In genomic region chr20:50327666-50328065, GRCh38 we compare ENCODE assay signal across 17 cellular contexts.
DNase-seq lines count a peak whose midpoint lies in the region; ATAC-seq, FAIRE-seq and TF ChIP-seq lines count a peak whose summit lies in the region.
"Had no signal": no experiment of that assay in that cellular context is flagged by ENCODE, and none has a peak within 500 bp of the region (broad histone marks: within the 10 kb centered on the region; RNA-seq: fewer than 3 reads in every experiment).

No MANE protein-coding gene starts in this region.

- no peak for TF ChIP-seq EP300 in A549 (IDR thresholded peaks at IDR 0.05)

- H3K4me1 ChIP-seq in A549 (peaks cover 24% of the 10 kb centered on the region), Caco-2 (peaks cover 15% of the 10 kb centered on the region; the same call in 1 of the 2 replicates), foreskin keratinocyte (no peaks in the 10 kb centered on the region), heart left ventricle (peaks cover 0 to 31% (median 0%) of the 10 kb centered on the region in 12 donors)

- TF ChIP-seq CTCF in A549 (IDR thresholded peaks at IDR 0.05) (no peak), Caco-2 (IDR thresholded peaks at IDR 0.05; ENCODE audit: insufficient read depth in 1 of 2, low read depth in 1 of 2, low read length in 1 of 2, severe bottlenecking in 1 of 2, unreplicated experiment in 1 of 2) (no peak), nephron progenitor cell (IDR thresholded peaks at IDR 0.05) (no peak), foreskin keratinocyte (conservative IDR thresholded peaks at IDR 0.05) (no peak), heart left ventricle (IDR thresholded peaks at IDR 0.05) (no peak)

- no peak overlapping the region for H3K4me3 Mint-ChIP-seq in Caco-2 (ENCODE audit: unreplicated experiment)
- H3K4me3 Mint-ChIP-seq in nephron progenitor cell: no peak overlapping the region
- no peak overlapping the region for H3K4me3 Mint-ChIP-seq in stimulated activated naive B cell treated with anti-CD40 and anti-IgM and Interleukin-4, amounts not matched to agents 10 μg/mL and 1 μg/mL and 100 μg/mL, for 72 hours
- H3K4me3 Mint-ChIP-seq in activated CD8-positive, alpha-beta memory T cell treated with anti-CD3 and anti-CD28 coated beads, Interleukin-2, amount 10 ng/mL, durations not matched to agents 7 days and 5 days: no peak overlapping the region
- H3K4me3 Mint-ChIP-seq: CD14-positive monocyte; CD4-positive, alpha-beta memory T cell; H9 had no signal

- H3K9me3 ChIP-seq in A549 (0 out of 3 replicates have a peak, but pooled peaks cover 6% of the 10 kb centered on the region), Caco-2 (no peaks in the 10 kb centered on the region), heart left ventricle (no peaks in the 10 kb centered on the region)

- no peak for TF ChIP-seq POLR2A in A549 (IDR thresholded peaks at IDR 0.05; ENCODE audit: low read length)
- no peak for TF ChIP-seq POLR2A in heart left ventricle (IDR thresholded peaks at IDR 0.05)

- CTCF ChIA-PET in A549 (lab: Yijun Ruan, JAX) (interaction anchor here (1.1 to 1.6 kb wide), 6 partner anchors 9 to 158 kb away, joined by 3 to 6 read pairs (median 3); no protein-coding TSS in a partner anchor), Caco-2 (lab: Charles Lee) (interaction anchor here (0.6 to 1.2 kb wide), 3 partner anchors 9 to 211 kb away, joined by 3 read pairs; no protein-coding TSS in a partner anchor)
- CTCF ChIA-PET in activated CD8-positive, alpha-beta memory T cell treated with anti-CD3 and anti-CD28 coated beads, Interleukin-2, amount 10 ng/mL, durations not matched to agents 7 days and 5 days (lab: Charles Lee): interaction anchor here (1.8 to 2.0 kb wide), 2 partner anchors 11 to 136 kb away, joined by 4 to 7 read pairs; no protein-coding TSS in a partner anchor

- DNase-seq in A549 (ENCODE audit: low read depth in 1 of 2, low spot score in 1 of 2) (no peak), Caco-2 (no peak), amniotic epithelial cell (ENCODE audit: low read depth) (peak; percentile 68), nephron progenitor cell (no peak), foreskin keratinocyte (no peak), heart left ventricle (no peak)
- no peak for DNase-seq in stimulated activated naive B cell treated with anti-CD40 and anti-IgM and Interleukin-4, amounts not matched to agents 10 μg/mL and 1 μg/mL and 100 μg/mL, for 72 hours
- DNase-seq in activated CD8-positive, alpha-beta memory T cell treated with anti-CD3 and anti-CD28 coated beads, Interleukin-2, amount 10 ng/mL, durations not matched to agents 7 days and 5 days: no peak
- DNase-seq: Calu3; CD4-positive, alpha-beta memory T cell; DMS79 treated with DMSO at 0.1 percent for 48 hours; GF-D8; GOT3; H9 had no signal

- FAIRE-seq in A549 (lab: Jason Lieb, UNC): no peak
- FAIRE-seq: A204.1 had no signal

- intact Hi-C loops in Caco-2 (cut with micrococcal nuclease; ENCODE audit: unreplicated experiment): no loop called here
- intact Hi-C loops in heart left ventricle (cut with DNase I): no loop called here

- H3K27me3 Mint-ChIP-seq in Caco-2 (ENCODE audit: insufficient read depth, unreplicated experiment) (no peaks in the 10 kb centered on the region), nephron progenitor cell (ENCODE audit: low read depth, poor library complexity) (peaks cover 6% of the 10 kb centered on the region)
- H3K27me3 Mint-ChIP-seq in stimulated activated naive B cell treated with anti-CD40 and anti-IgM and Interleukin-4, amounts not matched to agents 10 μg/mL and 1 μg/mL and 100 μg/mL, for 72 hours: peaks cover 39 to 49% of the 10 kb centered on the region in 2 donors
- H3K27me3 Mint-ChIP-seq in activated CD8-positive, alpha-beta memory T cell treated with anti-CD3 and anti-CD28 coated beads, Interleukin-2, amount 10 ng/mL, durations not matched to agents 7 days and 5 days: peaks cover 38% of the 10 kb centered on the region

- no peak for TF ChIP-seq RAD21 in A549 (conservative IDR thresholded peaks at IDR 0.05 in 1 of 2, IDR thresholded peaks at IDR 0.05 in 1 of 2)

- H3K27ac Mint-ChIP-seq in Caco-2 (ENCODE audit: unreplicated experiment): peak overlapping the region; percentile 6
- peak overlapping the region; percentile 89 for H3K27ac Mint-ChIP-seq in nephron progenitor cell
- no peak overlapping the region for H3K27ac Mint-ChIP-seq in stimulated activated naive B cell treated with anti-CD40 and anti-IgM and Interleukin-4, amounts not matched to agents 10 μg/mL and 1 μg/mL and 100 μg/mL, for 72 hours
- H3K27ac Mint-ChIP-seq in activated CD8-positive, alpha-beta memory T cell treated with anti-CD3 and anti-CD28 coated beads, Interleukin-2, amount 10 ng/mL, durations not matched to agents 7 days and 5 days: no peak overlapping the region
- H3K27ac Mint-ChIP-seq: CD14-positive monocyte; CD4-positive, alpha-beta memory T cell; H9 had no signal

- H3K36me3 ChIP-seq in Caco-2 (ENCODE audit: control insufficient read depth, insufficient read depth, low read length) (no peaks in the 10 kb centered on the region), heart left ventricle (no peaks in the 10 kb centered on the region)
- H3K36me3 ChIP-seq: BLaER1 had no signal

- peaks cover 12% of the 10 kb centered on the region for H3K4me1 Mint-ChIP-seq in Caco-2 (ENCODE audit: low read depth, unreplicated experiment)
- peaks cover 58% of the 10 kb centered on the region for H3K4me1 Mint-ChIP-seq in nephron progenitor cell
- no peaks in the 10 kb centered on the region for H3K4me1 Mint-ChIP-seq in stimulated activated naive B cell treated with anti-CD40 and anti-IgM and Interleukin-4, amounts not matched to agents 10 μg/mL and 1 μg/mL and 100 μg/mL, for 72 hours
- H3K4me1 Mint-ChIP-seq in activated CD8-positive, alpha-beta memory T cell treated with anti-CD3 and anti-CD28 coated beads, Interleukin-2, amount 10 ng/mL, durations not matched to agents 7 days and 5 days: peaks cover under 1% of the 10 kb centered on the region
- H3K4me1 Mint-ChIP-seq: CD4-positive, alpha-beta memory T cell had no signal

- H3K4me3 ChIP-seq in A549: no peak overlapping the region
- no peak overlapping the region for H3K4me3 ChIP-seq in Caco-2 (ENCODE audit: low read depth, low read length)
- H3K4me3 ChIP-seq in heart left ventricle: no peak overlapping the region
- H3K4me3 ChIP-seq: BLaER1 had no signal

- H3K4me2 ChIP-seq in A549: no peak overlapping the region
- H3K4me2 ChIP-seq: BLaER1 had no signal

- H3K9me3 Mint-ChIP-seq in Caco-2 (ENCODE audit: unreplicated experiment) (no peaks in the 10 kb centered on the region), nephron progenitor cell (peaks cover 20% of the 10 kb centered on the region)
- H3K9me3 Mint-ChIP-seq in stimulated activated naive B cell treated with anti-CD40 and anti-IgM and Interleukin-4, amounts not matched to agents 10 μg/mL and 1 μg/mL and 100 μg/mL, for 72 hours: peaks cover 7 to 17% of the 10 kb centered on the region in 2 donors
- peaks cover 4% of the 10 kb centered on the region for H3K9me3 Mint-ChIP-seq in activated CD8-positive, alpha-beta memory T cell treated with anti-CD3 and anti-CD28 coated beads, Interleukin-2, amount 10 ng/mL, durations not matched to agents 7 days and 5 days (ENCODE audit: low read depth)
- H3K9me3 Mint-ChIP-seq: CD14-positive monocyte had no signal

- 12% methylated on average over 2 of the region's 2 CpGs for WGBS in A549 (ENCODE audit: missing lambda C conversion rate)
- WGBS in heart left ventricle, 4 donors: 67 to 72% (median 70%) methylated on average over 2 of the region's 2 CpGs

- H3K36me3 Mint-ChIP-seq in Caco-2 (ENCODE audit: insufficient read depth, unreplicated experiment): no peaks in the 10 kb centered on the region
- no peaks in the 10 kb centered on the region for H3K36me3 Mint-ChIP-seq in nephron progenitor cell (ENCODE audit: low read depth)
- peaks cover 3 to 5% of the 10 kb centered on the region in 2 donors for H3K36me3 Mint-ChIP-seq in stimulated activated naive B cell treated with anti-CD40 and anti-IgM and Interleukin-4, amounts not matched to agents 10 μg/mL and 1 μg/mL and 100 μg/mL, for 72 hours
- peaks cover 8% of the 10 kb centered on the region for H3K36me3 Mint-ChIP-seq in activated CD8-positive, alpha-beta memory T cell treated with anti-CD3 and anti-CD28 coated beads, Interleukin-2, amount 10 ng/mL, durations not matched to agents 7 days and 5 days
- H3K36me3 Mint-ChIP-seq: CD4-positive, alpha-beta memory T cell had no signal

- H3K27ac ChIP-seq in A549 (peak overlapping the region; percentile 13 to 57; a peak in 4 of 6 replicates), foreskin keratinocyte (no peak overlapping the region), heart left ventricle (no peak overlapping the region)
- H3K27ac ChIP-seq: BLaER1 had no signal

- no peaks in the 10 kb centered on the region for H3K27me3 ChIP-seq in Caco-2 (replicated peaks; ENCODE audit: control insufficient read depth, insufficient read depth, low read length)
- no peaks in the 10 kb centered on the region for H3K27me3 ChIP-seq in foreskin keratinocyte
- no peaks in the 10 kb centered on the region for H3K27me3 ChIP-seq in heart left ventricle
- H3K27me3 ChIP-seq: BLaER1 had no signal

- ATAC-seq in A549 (no peak), foreskin keratinocyte (no peak), heart left ventricle (no peak)
- ATAC-seq in stimulated activated naive B cell treated with anti-CD40 and anti-IgM and Interleukin-4, amounts not matched to agents 10 μg/mL and 1 μg/mL and 100 μg/mL, for 72 hours (replicated peaks): no peak
- no peak for ATAC-seq in activated CD8-positive, alpha-beta memory T cell treated with anti-CD3 and anti-CD28 coated beads, Interleukin-2, amount 10 ng/mL, durations not matched to agents 7 days and 5 days

- POLR2A ChIA-PET in A549 (lab: Yijun Ruan, JAX): interaction anchor here (0.6 kb wide), 2 partner anchors 11 to 137 kb away, joined by 4 to 7 read pairs; partner anchors contain the start of gene CEBPB
- POLR2A ChIA-PET in Caco-2 (lab: Charles Lee): no interaction called here

- BruUV-seq in Caco-2 (replicated peaks; lab: Mats Ljungman, UMichigan): no TSS peak

TF ChIP-seq in A549, 52 proteins besides CTCF, POLR2A, EP300 and RAD21 (continues in another document):
- no peak for TF ChIP-seq BCL3 (IDR thresholded peaks at IDR 0.05)
- TF ChIP-seq MYC (IDR thresholded peaks at IDR 0.05; ENCODE audit: borderline replicate concordance, low read length): no peak
- TF ChIP-seq CBX8 (IDR thresholded peaks at IDR 0.05): no peak
- no peak for TF ChIP-seq CHD4 (IDR thresholded peaks at IDR 0.05; ENCODE audit: borderline replicate concordance)
- no peak for TF ChIP-seq RCOR1 (IDR thresholded peaks at IDR 0.05; ENCODE audit: low read depth, low read length)
- no peak for TF ChIP-seq NFE2L2 (conservative IDR thresholded peaks at IDR 0.05; ENCODE audit: low read length)

Comparison
In these comparisons a context has a peak if more than half of its experiments do, and no peak if none do; other contexts are left out.
1. H3K27ac ChIP-seq: peak in A549 (2 of 2); none in foreskin keratinocyte (single experiment) and heart left ventricle (0 of 12).
2. H3K27ac Mint-ChIP-seq: peak in Caco-2 (single experiment) and nephron progenitor cell (single experiment); none in stimulated activated naive B cell treated with anti-CD40 and anti-IgM and Interleukin-4, amounts not matched to agents 10 μg/mL and 1 μg/mL and 100 μg/mL, for 72 hours (single experiment) and activated CD8-positive, alpha-beta memory T cell treated with anti-CD3 and anti-CD28 coated beads, Interleukin-2, amount 10 ng/mL, durations not matched to agents 7 days and 5 days (single experiment).